In genomic region chr12:54879132-54879531, GRCh38 we compare ENCODE assay signal across 20 cellular contexts. TPM values are rescaled to one million over a fixed set of nuclear protein-coding genes. Genes with fewer than 3 reads are reported as not detected.
A peak's percentile ranks its signal among the peaks of the same experiment; 100 is the strongest.
DNase-seq lines count a peak whose midpoint lies in the region; ATAC-seq lines count a peak whose summit lies in the region.
"Had no signal": no experiment of that assay in that cellular context is flagged by ENCODE, and none has a peak within 500 bp of the region (broad histone marks: within the 10 kb centered on the region; RNA-seq: fewer than 3 reads in every experiment).

No MANE protein-coding gene starts in this region.

- H3K4me3 Mint-ChIP-seq in activated T-cell treated with anti-CD3 and anti-CD28 coated beads, Interleukin-2, amount 50 U/mL, for 72 hours, result peak overlapping the region; percentile 27 to 58
- H3K4me3 Mint-ChIP-seq in activated naive CD8-positive, alpha-beta T cell, result no peak overlapping the region
- H3K4me3 Mint-ChIP-seq: naive thymus-derived CD8-positive, alpha-beta T cell had no signal

- H3K36me3 Mint-ChIP-seq in activated T-cell treated with anti-CD3 and anti-CD28 coated beads, Interleukin-2, amount 50 U/mL, for 72 hours (ENCODE audit: insufficient read depth in 2 of 2), result peaks cover 0 to 2% of the 10 kb centered on the region in 2 donors
- H3K36me3 Mint-ChIP-seq in activated naive CD8-positive, alpha-beta T cell, result no peaks in the 10 kb centered on the region
- H3K36me3 Mint-ChIP-seq: naive thymus-derived CD8-positive, alpha-beta T cell had no signal

- peaks cover 13% of the 10 kb centered on the region for H3K4me1 Mint-ChIP-seq in activated T-cell treated with anti-CD3 and anti-CD28 coated beads, Interleukin-2, amount 50 U/mL, for 72 hours (ENCODE audit: low read depth)
- H3K4me1 Mint-ChIP-seq in activated naive CD8-positive, alpha-beta T cell (ENCODE audit: low read depth), result peaks cover 9% of the 10 kb centered on the region
- H3K4me1 Mint-ChIP-seq: naive thymus-derived CD8-positive, alpha-beta T cell had no signal

- H3K9me3 Mint-ChIP-seq in activated T-cell treated with anti-CD3 and anti-CD28 coated beads, Interleukin-2, amount 50 U/mL, for 72 hours, result peaks cover 3 to 4% of the 10 kb centered on the region in 2 donors
- H3K9me3 Mint-ChIP-seq in activated naive CD8-positive, alpha-beta T cell (ENCODE audit: low read depth), result no peaks in the 10 kb centered on the region
- H3K9me3 Mint-ChIP-seq: naive thymus-derived CD8-positive, alpha-beta T cell had no signal

- ATAC-seq in activated T-cell treated with anti-CD3 and anti-CD28 coated beads, Interleukin-2, amount 50 U/mL, for 72 hours (replicated peaks in 1 of 2), result peak; percentile 82 to 87
- no peak for ATAC-seq in left ventricle myocardium superior
- ATAC-seq in HG02759 (IDR thresholded peaks at IDR 0.05; ENCODE audit: unreplicated experiment), result no peak
- ATAC-seq: naive thymus-derived CD8-positive, alpha-beta T cell; upper lobe of right lung had no signal

- DNase-seq in activated T-cell treated with anti-CD3 and anti-CD28 coated beads, Interleukin-2, amount 50 U/mL, for 72 hours, result peak; percentile 21 to 28
- no peak for DNase-seq in activated T-cell treated with anti-CD3 and anti-CD28 coated beads for 4 hours
- DNase-seq in LHCN-M2 (ENCODE audit: low read depth), result peak; percentile 79
- peak; percentile 50 for DNase-seq in myocyte (ENCODE audit: low read depth)
- no peak for DNase-seq in DMS79 treated with DMSO at 0.1 percent for 48 hours (lab: John Stamatoyannopoulos, UW)
- DNase-seq in left ventricle myocardium superior, result no peak
- DNase-seq: BE2C; DND-41; naive thymus-derived CD8-positive, alpha-beta T cell; NCI-H1436; SHP77; stimulated activated CD4-positive, alpha-beta T cell treated with anti-CD3 and anti-CD28 coated beads, Interleukin-1b, Interleukin-23, amount 100 ng/mL, for 48 hours; stimulated activated CD8-positive, alpha-beta memory T cell treated with anti-CD3 and anti-CD28 coated beads, Interleukin-4, amount 100 ng/mL, for 48 hours; T1000; upper lobe of right lung had no signal

- H3K27ac Mint-ChIP-seq in activated T-cell treated with anti-CD3 and anti-CD28 coated beads, Interleukin-2, amount 50 U/mL, for 72 hours, result peak overlapping the region; percentile 93
- peak overlapping the region; percentile 64 for H3K27ac Mint-ChIP-seq in activated naive CD8-positive, alpha-beta T cell
- H3K27ac Mint-ChIP-seq: naive thymus-derived CD8-positive, alpha-beta T cell had no signal

- intact Hi-C loops in left ventricle myocardium superior (cut with micrococcal nuclease), result no loop called here

- H3K27me3 Mint-ChIP-seq in activated T-cell treated with anti-CD3 and anti-CD28 coated beads, Interleukin-2, amount 50 U/mL, for 72 hours (ENCODE audit: low read depth), result peaks cover 20% of the 10 kb centered on the region
- H3K27me3 Mint-ChIP-seq in activated naive CD8-positive, alpha-beta T cell, result no peaks in the 10 kb centered on the region

RNA-seq across cellular contexts. Expression of gene MUCL1, which starts 24.8 kb away (rescaled TPM):
- total RNA-seq in activated T-cell treated with anti-CD3 and anti-CD28 coated beads, Interleukin-2, amount 50 U/mL, for 72 hours, result not detected
- total RNA-seq in LHCN-M2 (2014; rRNA removed) (not detected in 2 replicates), myocyte (not detected in 2 replicates), left ventricle myocardium superior (not detected)
- polyA plus RNA-seq in LHCN-M2 (2012), result not detected
- polyA plus RNA-seq in myocyte (2012), result not detected
- total RNA-seq: cerebellum; endothelial cell of umbilical vein; naive thymus-derived CD8-positive, alpha-beta T cell; upper lobe of right lung had no signal
- polyA plus RNA-seq: adipose tissue; endothelial cell of umbilical vein; naive thymus-derived CD8-positive, alpha-beta T cell had no signal

Comparison
In these comparisons a context has a peak if more than half of its experiments do, and no peak if none do; other contexts are left out.
1. DNase-seq: peak in activated T-cell treated with anti-CD3 and anti-CD28 coated beads, Interleukin-2, amount 50 U/mL, for 72 hours (2 of 2), LHCN-M2 (single experiment) and myocyte (single experiment); none in activated T-cell treated with anti-CD3 and anti-CD28 coated beads for 4 hours (single experiment), DMS79 treated with DMSO at 0.1 percent for 48 hours (single experiment) and left ventricle myocardium superior (single experiment).
2. ATAC-seq: peak in activated T-cell treated with anti-CD3 and anti-CD28 coated beads, Interleukin-2, amount 50 U/mL, for 72 hours (2 of 2); none in left ventricle myocardium superior (single experiment) and HG02759 (single experiment).